ENCODE assay signal across 13 cellular contexts in genomic region chr3:119945286-119945685, GRCh38.
"Had no signal": no experiment of that assay in that cellular context is flagged by ENCODE, and none has a peak within 500 bp of the region (broad histone marks: within the 10 kb centered on the region; RNA-seq: fewer than 3 reads in every experiment).

No MANE protein-coding gene starts in this region.

- H3K4me2 ChIP-seq: neural progenitor cell had no signal

- H3K36me3 ChIP-seq: prostate gland, right atrium auricular region had no signal

- H2AFZ ChIP-seq: neural progenitor cell had no signal

- H3K4me1 ChIP-seq: ascending aorta, prostate gland had no signal

- H3K27ac ChIP-seq: ascending aorta, coronary artery, neural progenitor cell, prostate gland, right atrium auricular region, stomach, vagina had no signal

- H3K9ac ChIP-seq: neural progenitor cell had no signal

- H3K9me3 ChIP-seq: ascending aorta, prostate gland, right atrium auricular region, stomach, vagina had no signal

- ATAC-seq: left ventricle myocardium superior; naive thymus-derived CD4-positive, alpha-beta T cell had no signal

- FAIRE-seq: endometrium, frontal cortex had no signal

- DNase-seq: activated CD4-positive, alpha-beta T cell treated with anti-CD3 and anti-CD28 coated beads, Interleukin-2, amount 50 U/mL, for 4 hours; activated gamma-delta T cell; left ventricle myocardium superior; naive thymus-derived CD4-positive, alpha-beta T cell; stomach had no signal

- H3K27me3 ChIP-seq: ascending aorta, neural progenitor cell, right atrium auricular region, stomach, vagina had no signal

- H3K4me3 ChIP-seq: ascending aorta, coronary artery, neural progenitor cell, prostate gland, right atrium auricular region, stomach, vagina had no signal
